In the genomic region with DNA sequence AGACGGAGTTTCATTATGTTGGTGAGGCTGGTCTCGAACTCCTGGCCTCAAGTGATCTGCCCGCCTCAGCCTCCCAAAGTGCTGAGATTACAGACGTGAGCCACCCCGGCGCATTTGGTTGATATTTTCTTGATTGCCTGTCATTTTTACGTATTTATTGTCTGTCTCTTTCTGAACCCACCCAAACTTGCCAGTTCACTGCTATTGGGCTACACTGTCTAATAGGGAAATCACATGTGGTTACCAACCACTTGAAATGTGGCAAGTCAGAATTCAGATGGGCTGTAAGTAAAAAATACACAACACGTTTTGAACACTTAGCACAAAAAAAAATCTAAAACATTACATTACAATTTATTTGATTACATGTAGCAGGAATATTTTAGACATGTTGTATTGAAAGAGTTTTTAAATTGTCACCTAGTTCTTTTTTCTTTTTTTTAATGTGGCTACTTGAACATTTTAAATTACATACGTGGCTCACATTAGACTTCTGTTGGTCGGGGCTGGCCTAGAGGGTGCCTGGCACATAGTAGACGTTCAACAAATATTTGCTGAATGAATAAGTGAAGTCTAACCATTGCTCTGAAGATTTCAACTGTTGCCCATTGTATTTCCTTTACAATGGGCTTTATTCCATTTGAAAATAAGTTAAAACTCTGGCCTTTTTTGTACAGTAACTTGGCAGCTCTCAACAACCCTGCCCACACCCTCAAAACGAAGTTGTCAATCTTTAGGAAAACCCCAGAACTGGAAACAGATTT, we compare ENCODE assay signal across 8 cellular contexts. TPM values are rescaled to one million over a fixed set of nuclear protein-coding genes. Genes with fewer than 3 reads are reported as not detected.
DNase-seq lines count a peak whose midpoint lies in the region; ATAC-seq and TF ChIP-seq lines count a peak whose summit lies in the region.

No MANE protein-coding gene starts in this region.

- TSS peak; percentile 47 for BruUV-seq in HCT116 (replicated peaks; lab: Mats Ljungman, UMichigan)

- H3K27me3 Mint-ChIP-seq in activated CD8-positive, alpha-beta T cell treated with anti-CD3 and anti-CD28 coated beads, Interleukin-2, amount 10 ng/mL, durations not matched to agents 7 days and 5 days (ENCODE audit: low read depth): no peaks in the 10 kb centered on the region

- DNase-seq in HCT116 (ENCODE audit: low read depth, low spot score) (no peak), foreskin melanocyte (peak; percentile 79), OCI-M2 (lab: John Stamatoyannopoulos, UW; ENCODE audit: unreplicated experiment) (no peak), NCI-H2227 treated with DMSO at 0.1 percent for 48 hours (lab: John Stamatoyannopoulos, UW) (no peak), posterior vena cava (ENCODE audit: low spot score) (no peak)
- no peak for DNase-seq in activated CD8-positive, alpha-beta T cell treated with anti-CD3 and anti-CD28 coated beads, Interleukin-2, amount 10 ng/mL, durations not matched to agents 7 days and 5 days

- no peaks in the 10 kb centered on the region for H3K9me3 ChIP-seq in HCT116 (ENCODE audit: control insufficient read depth in 1 of 2, insufficient read depth in 1 of 2, low read depth in 1 of 2, low read length in 2 of 2)

- POLR2A ChIA-PET in HCT116 (lab: Charles Lee): no interaction called here
- POLR2A ChIA-PET in activated CD8-positive, alpha-beta T cell treated with anti-CD3 and anti-CD28 coated beads, Interleukin-2, amount 10 ng/mL, durations not matched to agents 7 days and 5 days (lab: Charles Lee): interaction anchor here (1.6 kb wide), 1 partner anchor 42 kb away, joined by 10 read pairs; the partner anchor contains the start of gene RFC5

- no peak for TF ChIP-seq CTCF in HCT116 (IDR thresholded peaks at IDR 0.05 in 2 of 3, conservative IDR thresholded peaks at IDR 0.05 in 1 of 3; ENCODE audit: borderline replicate concordance in 1 of 3, insufficient read depth in 1 of 3, low read depth in 2 of 3, low read length in 2 of 3)

- no peak overlapping the region for H2AFZ ChIP-seq in HCT116 (ENCODE audit: low read depth, low read length, poor library complexity, severe bottlenecking)

- H3K9me2 ChIP-seq in HCT116 (ENCODE audit: insufficient read depth): no peaks in the 10 kb centered on the region

- TF ChIP-seq RAD21 in HCT116 (IDR thresholded peaks at IDR 0.05; ENCODE audit: low read depth): no peak

- peak overlapping the region; percentile 93 for H3K4me2 ChIP-seq in HCT116 (ENCODE audit: low read length)

- H3K9ac ChIP-seq in HCT116 (ENCODE audit: low read length): peak overlapping the region; percentile 84

- H3K27ac ChIP-seq in HCT116 (ENCODE audit: low read depth, low read length) (0 out of 2 replicates have a peak overlapping the region, but pooled peaks have one; percentile 91), skin epidermis (peak overlapping the region in 17 of 21 experiments; percentile 67 to 99 (median 96))

- peaks cover 11% of the 10 kb centered on the region for H3K36me3 Mint-ChIP-seq in activated CD8-positive, alpha-beta T cell treated with anti-CD3 and anti-CD28 coated beads, Interleukin-2, amount 10 ng/mL, durations not matched to agents 7 days and 5 days (ENCODE audit: low read depth)

- no peaks in the 10 kb centered on the region for H3K36me3 ChIP-seq in HCT116 (ENCODE audit: control insufficient read depth in 1 of 2, insufficient read depth in 2 of 2, low read length in 2 of 2)

- intact Hi-C loops in HCT116 (cut with micrococcal nuclease): no loop called here
- intact Hi-C loops in posterior vena cava (cut with DNase I): no loop called here

- peak overlapping the region in 1 of 2 experiments; percentile 81; a peak in 2 of 4 replicates for H3K4me3 ChIP-seq in HCT116 (replicated peaks in 1 of 2; ENCODE audit: low read depth in 1 of 2, low read length in 2 of 2)
- peak overlapping the region in 1 of 7 experiments; percentile 71 for H3K4me3 ChIP-seq in skin epidermis

- CTCF ChIA-PET in HCT116 (lab: Charles Lee): no interaction called here
- CTCF ChIA-PET in activated CD8-positive, alpha-beta T cell treated with anti-CD3 and anti-CD28 coated beads, Interleukin-2, amount 10 ng/mL, durations not matched to agents 7 days and 5 days (lab: Charles Lee): interaction anchor here (0.8 to 3.5 kb wide), 3 partner anchors 13 to 317 kb away, joined by 3 to 11 read pairs (median 3); partner anchors contain the start of gene SUDS3

- ATAC-seq in HCT116 (no peak), HG02870 (IDR thresholded peaks at IDR 0.05; ENCODE audit: unreplicated experiment) (no peak)
- no peak for ATAC-seq in activated CD8-positive, alpha-beta T cell treated with anti-CD3 and anti-CD28 coated beads, Interleukin-2, amount 10 ng/mL, durations not matched to agents 7 days and 5 days

- peak overlapping the region; percentile 81 for H3K4me3 Mint-ChIP-seq in activated CD8-positive, alpha-beta T cell treated with anti-CD3 and anti-CD28 coated beads, Interleukin-2, amount 10 ng/mL, durations not matched to agents 7 days and 5 days

- no peak for TF ChIP-seq POLR2A in HCT116 (IDR thresholded peaks at IDR 0.05; ENCODE audit: borderline replicate concordance, extremely low read depth, insufficient read depth, insufficient read length)

- no peaks in the 10 kb centered on the region for H4K20me1 ChIP-seq in HCT116 (ENCODE audit: insufficient read depth)

- no peaks in the 10 kb centered on the region for H3K27me3 ChIP-seq in HCT116 (ENCODE audit: insufficient read depth, low read length)

- no peaks in the 10 kb centered on the region for H3K9me3 Mint-ChIP-seq in activated CD8-positive, alpha-beta T cell treated with anti-CD3 and anti-CD28 coated beads, Interleukin-2, amount 10 ng/mL, durations not matched to agents 7 days and 5 days (ENCODE audit: insufficient read depth)

- H3K4me1 Mint-ChIP-seq in activated CD8-positive, alpha-beta T cell treated with anti-CD3 and anti-CD28 coated beads, Interleukin-2, amount 10 ng/mL, durations not matched to agents 7 days and 5 days (ENCODE audit: low read depth): peaks cover 47% of the 10 kb centered on the region

- H3K27ac Mint-ChIP-seq in activated CD8-positive, alpha-beta T cell treated with anti-CD3 and anti-CD28 coated beads, Interleukin-2, amount 10 ng/mL, durations not matched to agents 7 days and 5 days: peak overlapping the region; percentile 81

- H3K79me2 ChIP-seq in HCT116 (ENCODE audit: insufficient read depth, low read length): peaks cover 38% of the 10 kb centered on the region

- peaks cover 28 to 58% of the 10 kb centered on the region in 2 experiments for H3K4me1 ChIP-seq in HCT116 (ENCODE audit: control insufficient read depth in 1 of 2, insufficient read depth in 2 of 2, low read length in 2 of 2)

- RAD21 ChIA-PET in HCT116 (lab: Charles Lee; ENCODE audit: low non-redundant PET in 1 of 2, low total read pairs in 2 of 2, uncharacterized antibody in 2 of 2, unreplicated experiment in 2 of 2): interaction anchor here in 1 of 2 experiments (0.7 kb wide), 1 partner anchor 164 kb away, joined by 3 read pairs; no protein-coding TSS in a partner anchor

TF ChIP-seq in HCT116, 20 proteins besides CTCF, POLR2A, EP300 and RAD21 (continues in another document):
- TF ChIP-seq EZH2 (IDR thresholded peaks at IDR 0.05) (no peak), ZFX (IDR thresholded peaks at IDR 0.05) (no peak), SIN3A (IDR thresholded peaks at IDR 0.05; ENCODE audit: low read depth) (no peak), EZH2phosphoT487 (IDR thresholded peaks at IDR 0.05; ENCODE audit: borderline replicate concordance) (no peak), SRF (IDR thresholded peaks at IDR 0.05; ENCODE audit: low read depth) (no peak), CBX3 (IDR thresholded peaks at IDR 0.05; ENCODE audit: low read depth) (no peak), FOSL1 (IDR thresholded peaks at IDR 0.05; ENCODE audit: low read depth) (no peak)
- TF ChIP-seq, protein P1, sequence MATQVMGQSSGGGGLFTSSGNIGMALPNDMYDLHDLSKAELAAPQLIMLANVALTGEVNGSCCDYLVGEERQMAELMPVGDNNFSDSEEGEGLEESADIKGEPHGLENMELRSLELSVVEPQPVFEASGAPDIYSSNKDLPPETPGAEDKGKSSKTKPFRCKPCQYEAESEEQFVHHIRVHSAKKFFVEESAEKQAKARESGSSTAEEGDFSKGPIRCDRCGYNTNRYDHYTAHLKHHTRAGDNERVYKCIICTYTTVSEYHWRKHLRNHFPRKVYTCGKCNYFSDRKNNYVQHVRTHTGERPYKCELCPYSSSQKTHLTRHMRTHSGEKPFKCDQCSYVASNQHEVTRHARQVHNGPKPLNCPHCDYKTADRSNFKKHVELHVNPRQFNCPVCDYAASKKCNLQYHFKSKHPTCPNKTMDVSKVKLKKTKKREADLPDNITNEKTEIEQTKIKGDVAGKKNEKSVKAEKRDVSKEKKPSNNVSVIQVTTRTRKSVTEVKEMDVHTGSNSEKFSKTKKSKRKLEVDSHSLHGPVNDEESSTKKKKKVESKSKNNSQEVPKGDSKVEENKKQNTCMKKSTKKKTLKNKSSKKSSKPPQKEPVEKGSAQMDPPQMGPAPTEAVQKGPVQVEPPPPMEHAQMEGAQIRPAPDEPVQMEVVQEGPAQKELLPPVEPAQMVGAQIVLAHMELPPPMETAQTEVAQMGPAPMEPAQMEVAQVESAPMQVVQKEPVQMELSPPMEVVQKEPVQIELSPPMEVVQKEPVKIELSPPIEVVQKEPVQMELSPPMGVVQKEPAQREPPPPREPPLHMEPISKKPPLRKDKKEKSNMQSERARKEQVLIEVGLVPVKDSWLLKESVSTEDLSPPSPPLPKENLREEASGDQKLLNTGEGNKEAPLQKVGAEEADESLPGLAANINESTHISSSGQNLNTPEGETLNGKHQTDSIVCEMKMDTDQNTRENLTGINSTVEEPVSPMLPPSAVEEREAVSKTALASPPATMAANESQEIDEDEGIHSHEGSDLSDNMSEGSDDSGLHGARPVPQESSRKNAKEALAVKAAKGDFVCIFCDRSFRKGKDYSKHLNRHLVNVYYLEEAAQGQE (IDR thresholded peaks at IDR 0.05; ENCODE audit: low read depth): no peak

RNA-seq across cellular contexts. Expression of gene WSB2, which starts 1.9 kb away (rescaled TPM):
- total RNA-seq in HCT116 (2021; ENCODE audit: unreplicated experiment) (97.0 TPM), posterior vena cava (100 to 1,000 TPM in 1 of 2 donors, 10 to 100 TPM in 1; 73.1 to 107 TPM)
- 54.9 and 72.2 TPM in 2 replicates for polyA plus RNA-seq in HCT116 (2012)
- 10 to 100 TPM; 44.6 to 45.0 TPM for total RNA-seq in activated CD8-positive, alpha-beta T cell treated with anti-CD3 and anti-CD28 coated beads, Interleukin-2, amount 10 ng/mL, durations not matched to agents 7 days and 5 days

RNA-seq across cellular contexts. Expression of gene RFC5, which starts 42.6 kb away (rescaled TPM):
- total RNA-seq in HCT116 (2021; ENCODE audit: unreplicated experiment) (78.6 TPM), posterior vena cava (1 to 10 TPM; 6.0 to 7.0 TPM)
- polyA plus RNA-seq in HCT116 (2012): 36.8 and 55.1 TPM in 2 replicates
- total RNA-seq in activated CD8-positive, alpha-beta T cell treated with anti-CD3 and anti-CD28 coated beads, Interleukin-2, amount 10 ng/mL, durations not matched to agents 7 days and 5 days: 10 to 100 TPM; 52.5 to 57.6 TPM

RNA-seq across cellular contexts. Expression of gene VSIG10, which starts 44.7 kb away (rescaled TPM):
- total RNA-seq in HCT116 (2021; ENCODE audit: unreplicated experiment): 42.6 TPM
- 14.6 and 19.7 TPM in 2 replicates for polyA plus RNA-seq in HCT116 (2012)
- 1 to 10 TPM; 7.5 to 8.2 TPM for total RNA-seq in activated CD8-positive, alpha-beta T cell treated with anti-CD3 and anti-CD28 coated beads, Interleukin-2, amount 10 ng/mL, durations not matched to agents 7 days and 5 days
- 10 to 100 TPM; 11.1 to 15.3 TPM for total RNA-seq in posterior vena cava
